Comparison of ENCODE assay signal across 27 cellular contexts in the genomic region with DNA sequence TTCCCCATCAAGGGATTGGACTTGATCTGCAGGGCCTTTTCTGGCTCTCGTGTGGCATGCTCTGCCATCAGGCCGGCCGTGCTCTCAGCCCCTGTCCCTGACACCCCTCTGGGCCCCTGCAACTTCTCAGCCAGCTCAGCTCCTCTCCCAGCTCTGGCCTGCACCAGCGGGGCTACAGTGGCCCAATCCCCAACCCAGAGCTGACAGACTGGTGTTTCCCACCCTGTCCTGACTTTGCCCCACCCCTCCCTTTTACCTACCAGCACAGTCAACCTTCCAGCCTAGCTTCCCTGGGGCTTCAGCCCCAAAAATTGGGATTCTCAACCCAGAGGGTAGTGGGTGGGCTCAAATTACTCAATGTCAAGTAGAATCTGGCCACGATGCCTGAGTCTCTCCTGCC.
"Had no signal": no experiment of that assay in that cellular context is flagged by ENCODE, and none has a peak within 500 bp of the region (broad histone marks: within the 10 kb centered on the region; RNA-seq: fewer than 3 reads in every experiment).

No MANE protein-coding gene starts in this region.

- H3K27ac ChIP-seq: heart right ventricle, hepatocyte, lower lobe of right lung, neutrophil, parathyroid adenoma, right atrium auricular region, right lobe of liver, stomach, testis, thyroid gland, transverse colon, upper lobe of right lung had no signal

- H3K4me2 ChIP-seq: hepatocyte, smooth muscle cell had no signal

- H3K27ac Mint-ChIP-seq: nephron, progenitor cell of endocrine pancreas had no signal

- H3K36me3 ChIP-seq: heart right ventricle, lower lobe of right lung, neutrophil, right atrium auricular region, right lobe of liver, stomach, thyroid gland, transverse colon, upper lobe of right lung had no signal

- H3K36me3 Mint-ChIP-seq: naive thymus-derived CD8-positive, alpha-beta T cell had no signal

- H2AFZ ChIP-seq: hepatocyte, parathyroid adenoma had no signal

- ATAC-seq: heart right ventricle; left ventricle myocardium superior; lower lobe of right lung; naive thymus-derived CD8-positive, alpha-beta T cell; right lobe of liver; upper lobe of right lung had no signal

- H3K27me3 Mint-ChIP-seq: naive thymus-derived CD8-positive, alpha-beta T cell had no signal

- H3K9ac ChIP-seq: parathyroid adenoma had no signal

- H3K4me3 Mint-ChIP-seq: naive thymus-derived CD8-positive, alpha-beta T cell; nephron; neural crest cell had no signal

- H3K9me3 ChIP-seq: lower lobe of right lung, neutrophil, right lobe of liver, testis, thyroid gland, transverse colon, upper lobe of right lung had no signal

- DNase-seq: heart right ventricle; islet precursor cell; left ventricle myocardium superior; lower lobe of right lung; mammary epithelial cell; mesenchymal stem cell; naive thymus-derived CD8-positive, alpha-beta T cell; occipital lobe; stimulated activated CD4-positive, alpha-beta T cell treated with anti-CD3 and anti-CD28 coated beads, Interleukin-12 subunit alpha, Interleukin-12 subunit beta, amount 100 ng/mL, for 4 hours; stimulated activated CD4-positive, alpha-beta T cell treated with anti-CD3 and anti-CD28 coated beads, Interleukin-15, amount 100 ng/mL, for 24 hours; stimulated activated CD4-positive, alpha-beta T cell treated with anti-CD3 and anti-CD28 coated beads, Interleukin-2, amount 100 ng/mL, for 24 hours; stimulated activated CD4-positive, alpha-beta T cell treated with anti-CD3 and anti-CD28 coated beads, Interleukin-4, amount 100 ng/mL, for 1 hour; stimulated activated naive CD4-positive, alpha-beta T cell; stomach; testis; thyroid gland; transverse colon; upper lobe of right lung had no signal

- H3K4me1 ChIP-seq: heart right ventricle, lower lobe of right lung, parathyroid adenoma, right atrium auricular region, right lobe of liver, stomach, testis, thyroid gland, transverse colon, upper lobe of right lung had no signal

- H3K9me3 Mint-ChIP-seq: neural crest cell had no signal

- H3K4me3 ChIP-seq: heart right ventricle, hepatocyte, lower lobe of right lung, right atrium auricular region, right lobe of liver, smooth muscle cell, stomach, testis, thyroid gland, transverse colon, upper lobe of right lung had no signal

- H3K27me3 ChIP-seq: neutrophil, right atrium auricular region, right lobe of liver, testis, thyroid gland, transverse colon, upper lobe of right lung had no signal

- H3K4me1 Mint-ChIP-seq: neural crest cell had no signal
